In the genomic region with DNA sequence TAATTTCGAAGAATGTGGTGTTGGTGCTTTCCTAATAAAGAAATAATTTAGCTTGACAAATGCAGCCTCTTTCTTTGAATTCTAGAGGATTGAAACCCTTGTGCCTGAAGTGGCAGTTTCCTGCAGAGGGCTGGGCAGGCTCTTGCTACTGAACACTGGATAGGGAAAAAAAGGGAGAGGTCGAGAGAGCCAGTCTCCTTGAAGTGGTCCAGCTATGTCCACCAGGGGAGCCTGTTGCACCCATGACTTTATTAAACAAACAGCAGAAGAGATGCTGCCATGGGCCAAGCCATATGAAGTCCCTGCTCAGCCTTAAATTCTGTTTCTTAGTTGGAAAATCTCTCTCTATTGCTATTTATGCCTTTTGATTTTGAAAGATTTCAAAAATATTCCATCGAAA, we compare ENCODE assay signal across 18 cellular contexts.
DNase-seq lines count a peak whose midpoint lies in the region; ATAC-seq and TF ChIP-seq lines count a peak whose summit lies in the region.
"Had no signal": no experiment of that assay in that cellular context is flagged by ENCODE, and none has a peak within 500 bp of the region (broad histone marks: within the 10 kb centered on the region; RNA-seq: fewer than 3 reads in every experiment).

No MANE protein-coding gene starts in this region.

- TF ChIP-seq POLR2A in breast epithelium (IDR thresholded peaks at IDR 0.05) = no peak

- intact Hi-C loops in PC-9 (cut with micrococcal nuclease; ENCODE audit: unreplicated experiment) = no loop called here
- intact Hi-C loops in breast epithelium (cut with DNase I; ENCODE audit: low total_unique reads) = no loop called here

- H3K9me3 ChIP-seq in T-helper 17 cell (ENCODE audit: control insufficient read depth, low read length, poor library complexity, severe bottlenecking) = no peaks in the 10 kb centered on the region
- H3K9me3 ChIP-seq in PC-9 (ENCODE audit: insufficient read depth, low read depth) = no peaks in the 10 kb centered on the region
- no peaks in the 10 kb centered on the region for H3K9me3 ChIP-seq in breast epithelium

- TF ChIP-seq CTCF in PC-9 (conservative IDR thresholded peaks at IDR 0.05) = no peak
- TF ChIP-seq CTCF in breast epithelium (IDR thresholded peaks at IDR 0.05) = no peak

- H3K36me3 ChIP-seq in PC-9 (ENCODE audit: low read depth) = no peaks in the 10 kb centered on the region
- H3K36me3 ChIP-seq in breast epithelium = no peaks in the 10 kb centered on the region

- no peaks in the 10 kb centered on the region for H4K20me1 ChIP-seq in PC-9 (ENCODE audit: insufficient read depth)

- POLR2A ChIA-PET in PC-9 (lab: Charles Lee; ENCODE audit: unreplicated experiment) = no interaction called here

- H3K4me3 ChIP-seq in PC-9 (no peak overlapping the region), breast epithelium (no peak overlapping the region)

- H3K4me1 ChIP-seq in PC-9 (replicated peaks; ENCODE audit: insufficient read depth) (no peaks in the 10 kb centered on the region), breast epithelium (no peaks in the 10 kb centered on the region)

- H3K79me2 ChIP-seq in PC-9 (ENCODE audit: low read depth) = no peaks in the 10 kb centered on the region

- peaks cover 65% of the 10 kb centered on the region for H3K36me3 Mint-ChIP-seq in activated naive CD8-positive, alpha-beta T cell
- peaks cover 69% of the 10 kb centered on the region for H3K36me3 Mint-ChIP-seq in activated naive CD8-positive, alpha-beta T cell treated with anti-CD3 and anti-CD28 coated beads, Interleukin-2, amount 50 U/mL, for 24 hours (ENCODE audit: low read depth)
- peaks cover 23% of the 10 kb centered on the region for H3K36me3 Mint-ChIP-seq in T-helper 17 cell (ENCODE audit: low read depth)

- no peak for ATAC-seq in activated naive CD8-positive, alpha-beta T cell treated with anti-CD3 and anti-CD28 coated beads, Interleukin-2, amount 50 U/mL, for 24 hours
- ATAC-seq in T-helper 17 cell = no peak

- CTCF ChIA-PET in PC-9 (lab: Charles Lee) = no interaction called here

- no peak overlapping the region for H3K4me3 Mint-ChIP-seq in activated naive CD8-positive, alpha-beta T cell
- no peak overlapping the region for H3K4me3 Mint-ChIP-seq in activated naive CD8-positive, alpha-beta T cell treated with anti-CD3 and anti-CD28 coated beads, Interleukin-2, amount 50 U/mL, for 24 hours
- H3K4me3 Mint-ChIP-seq in T-helper 17 cell = no peak overlapping the region
- H3K4me3 Mint-ChIP-seq: IgD-negative memory B cell had no signal

- peaks cover 4% of the 10 kb centered on the region for H3K4me1 Mint-ChIP-seq in activated naive CD8-positive, alpha-beta T cell (ENCODE audit: low read depth)
- H3K4me1 Mint-ChIP-seq in activated naive CD8-positive, alpha-beta T cell treated with anti-CD3 and anti-CD28 coated beads, Interleukin-2, amount 50 U/mL, for 24 hours = peaks cover 13% of the 10 kb centered on the region
- peaks cover 11% of the 10 kb centered on the region for H3K4me1 Mint-ChIP-seq in T-helper 17 cell
- H3K4me1 Mint-ChIP-seq: IgD-negative memory B cell had no signal

- H3K27me3 Mint-ChIP-seq in activated naive CD8-positive, alpha-beta T cell = no peaks in the 10 kb centered on the region
- H3K27me3 Mint-ChIP-seq in activated naive CD8-positive, alpha-beta T cell treated with anti-CD3 and anti-CD28 coated beads, Interleukin-2, amount 50 U/mL, for 24 hours = no peaks in the 10 kb centered on the region
- no peaks in the 10 kb centered on the region for H3K27me3 Mint-ChIP-seq in T-helper 17 cell
- H3K27me3 Mint-ChIP-seq: IgD-negative memory B cell had no signal

- no peaks in the 10 kb centered on the region for H3K9me2 ChIP-seq in PC-9 (ENCODE audit: insufficient read depth)

- no TSS peak for BruUV-seq in PC-9 (replicated peaks; lab: Mats Ljungman, UMichigan)

- no peak for DNase-seq in activated naive CD8-positive, alpha-beta T cell treated with anti-CD3 and anti-CD28 coated beads, Interleukin-2, amount 50 U/mL, for 24 hours
- DNase-seq in T-helper 17 cell (no peak), epidermal melanocyte (ENCODE audit: insufficient read length, low spot score) (peak; percentile 28), PC-9 (no peak), NCI-H2029 treated with DMSO at 0.1 percent for 48 hours (lab: John Stamatoyannopoulos, UW) (no peak), breast epithelium (ENCODE audit: low spot score in 2 of 2) (no peak)
- DNase-seq: COR-L47; DMS153; EL; H7; NCI-H1105 treated with DMSO at 0.1 percent for 48 hours; NCI-H187; NCI-H2171; NCI-H446 treated with DMSO at 0.1 percent for 48 hours; NK-92 treated with Interleukin-12 subunit alpha and Interleukin-12 subunit beta, amount 100 ng/mL, for 24 hours had no signal

- H3F3A ChIP-seq in PC-9 (ENCODE audit: insufficient read depth, low read depth) = no peaks in the 10 kb centered on the region

- H3K27me3 ChIP-seq in PC-9 (ENCODE audit: insufficient read depth, low read depth) (no peaks in the 10 kb centered on the region), breast epithelium (no peaks in the 10 kb centered on the region)

- H3K27ac ChIP-seq in PC-9 = no peak overlapping the region
- H3K27ac ChIP-seq in breast epithelium = no peak overlapping the region
- H3K27ac ChIP-seq: HL-60 had no signal

- H3K27ac Mint-ChIP-seq in activated naive CD8-positive, alpha-beta T cell = peak overlapping the region; percentile 38
- no peak overlapping the region for H3K27ac Mint-ChIP-seq in activated naive CD8-positive, alpha-beta T cell treated with anti-CD3 and anti-CD28 coated beads, Interleukin-2, amount 50 U/mL, for 24 hours
- H3K27ac Mint-ChIP-seq in T-helper 17 cell = peak overlapping the region; percentile 62
- H3K27ac Mint-ChIP-seq: IgD-negative memory B cell had no signal

- no peak overlapping the region for H3K4me2 ChIP-seq in PC-9

- no peak overlapping the region for H2AFZ ChIP-seq in PC-9

- H3K9me3 Mint-ChIP-seq in activated naive CD8-positive, alpha-beta T cell (ENCODE audit: low read depth) = peaks cover 7% of the 10 kb centered on the region
- H3K9me3 Mint-ChIP-seq in activated naive CD8-positive, alpha-beta T cell treated with anti-CD3 and anti-CD28 coated beads, Interleukin-2, amount 50 U/mL, for 24 hours = peaks cover 5% of the 10 kb centered on the region
